Comparison of ENCODE assay signal across 1 cellular context in genomic region chr6:37242429-37243052, GRCh38.
TF ChIP-seq lines count a peak whose summit lies in the region.

No MANE protein-coding gene starts in this region.

TF ChIP-seq in HepG2, 621 proteins besides CTCF, POLR2A, EP300 and RAD21 (continued from another document):
- no peak for TF ChIP-seq ZNF770 (CRISPR knock-in tag; IDR thresholded peaks at IDR 0.05)
- TF ChIP-seq NR2F6 (IDR thresholded peaks at IDR 0.05) = no peak
- TF ChIP-seq NR2F6 (CRISPR knock-in tag; IDR thresholded peaks at IDR 0.05) = no peak
- no peak for TF ChIP-seq HINFP (CRISPR knock-in tag; IDR thresholded peaks at IDR 0.05; ENCODE audit: low read depth)
- no peak for TF ChIP-seq HNRNPLL (IDR thresholded peaks at IDR 0.05; ENCODE audit: low read depth, low read length, poor library complexity, severe bottlenecking)
- TF ChIP-seq ZNF800 (CRISPR knock-in tag; IDR thresholded peaks at IDR 0.05) = no peak
- TF ChIP-seq ZNF407 (CRISPR knock-in tag; IDR thresholded peaks at IDR 0.05; ENCODE audit: not compliant biosample characterization) = no peak
- no peak for TF ChIP-seq POLR2G (IDR thresholded peaks at IDR 0.05; ENCODE audit: low read depth, low read length)
- TF ChIP-seq EEA1 (CRISPR knock-in tag; IDR thresholded peaks at IDR 0.05; ENCODE audit: borderline replicate concordance) = no peak
- TF ChIP-seq NFYB (CRISPR knock-in tag; IDR thresholded peaks at IDR 0.05) = peak; percentile 59
- no peak for TF ChIP-seq ZNF841 (CRISPR knock-in tag; IDR thresholded peaks at IDR 0.05; ENCODE audit: borderline replicate concordance)
- TF ChIP-seq GRHL1 (CRISPR knock-in tag; conservative IDR thresholded peaks at IDR 0.05) = no peak
- no peak for TF ChIP-seq MAX (IDR thresholded peaks at IDR 0.05)
- no peak for TF ChIP-seq IRF1 (CRISPR knock-in tag; IDR thresholded peaks at IDR 0.05; ENCODE audit: low read depth)
- TF ChIP-seq RXRA (CRISPR knock-in tag; IDR thresholded peaks at IDR 0.05) = no peak
- no peak for TF ChIP-seq SAFB2 (CRISPR knock-in tag; IDR thresholded peaks at IDR 0.05; ENCODE audit: borderline replicate concordance, low read depth)
- TF ChIP-seq GTF3A (CRISPR knock-in tag; conservative IDR thresholded peaks at IDR 0.05) = no peak
- TF ChIP-seq ARID5B (CRISPR knock-in tag; IDR thresholded peaks at IDR 0.05) = peak; percentile 47
- TF ChIP-seq SRY (CRISPR knock-in tag; IDR thresholded peaks at IDR 0.05) = no peak
- TF ChIP-seq MXI1 (IDR thresholded peaks at IDR 0.05; ENCODE audit: borderline replicate concordance, low read depth, low read length) = peak; percentile 32; the same call in 1 of the 3 replicates
- TF ChIP-seq SP5 (CRISPR knock-in tag; IDR thresholded peaks at IDR 0.05; ENCODE audit: borderline replicate concordance, low read depth) = no peak
- no peak; the same call in 1 of the 2 replicates for TF ChIP-seq HMG20A (CRISPR knock-in tag; IDR thresholded peaks at IDR 0.05; ENCODE audit: borderline replicate concordance)
- TF ChIP-seq CBX1 (IDR thresholded peaks at IDR 0.05; ENCODE audit: low read depth) = no peak
- no peak for TF ChIP-seq ATF3 (CRISPR knock-in tag; IDR thresholded peaks at IDR 0.05)
- peak; percentile 72; the same call in 1 of the 2 replicates for TF ChIP-seq TFAP4 (IDR thresholded peaks at IDR 0.05; ENCODE audit: borderline replicate concordance, low read depth)
- peak; percentile 88 for TF ChIP-seq FOSL2 (CRISPR knock-in tag; IDR thresholded peaks at IDR 0.05)
- no peak for TF ChIP-seq ARNT (IDR thresholded peaks at IDR 0.05)
- peak; percentile 43; the same call in 1 of the 2 replicates for TF ChIP-seq ZNF644 (CRISPR knock-in tag; IDR thresholded peaks at IDR 0.05; ENCODE audit: low read depth)
- TF ChIP-seq HOMEZ (CRISPR knock-in tag; IDR thresholded peaks at IDR 0.05; ENCODE audit: low read depth) = no peak
- no peak for TF ChIP-seq SIN3A (IDR thresholded peaks at IDR 0.05; ENCODE audit: borderline replicate concordance, low read depth, low read length)
